Comparison of ENCODE assay signal across 8 cellular contexts in genomic region chr17:34637548-34638525, GRCh38. TPM values are rescaled to one million over a fixed set of nuclear protein-coding genes. Genes with fewer than 3 reads are reported as not detected.
DNase-seq lines count a peak whose midpoint lies in the region; ATAC-seq and TF ChIP-seq lines count a peak whose summit lies in the region.

No MANE protein-coding gene starts in this region.

- DNase-seq in COLO668 (lab: John Stamatoyannopoulos, UW; ENCODE audit: unreplicated experiment) (peak; percentile 45), HFF-Myc (ENCODE audit: extremely low read depth, low read depth) (peak; percentile 27), NOMO-1 (lab: John Stamatoyannopoulos, UW; ENCODE audit: unreplicated experiment in 2 of 2) (peak; percentile 80 to 88), epithelial cell of proximal tubule (ENCODE audit: low read depth) (no peak), naive B cell (peak; percentile 56), NCI-H2107 (lab: John Stamatoyannopoulos, UW) (no peak)
- DNase-seq in activated CD8-positive, alpha-beta memory T cell treated with anti-CD3 and anti-CD28 coated beads, Interleukin-2, amount 50 U/mL, for 48 hours: peak; percentile 90
- peak; percentile 51 to 67 for DNase-seq in stimulated activated CD8-positive, alpha-beta memory T cell treated with anti-CD3 and anti-CD28 coated beads, Interleukin-7, amount 100 ng/mL, for 1 hour (ENCODE audit: low read depth in 2 of 2)

- H3K4me3 Mint-ChIP-seq in naive B cell: peak overlapping the region; percentile 75 to 88 (median 80)

- no peaks in the 10 kb centered on the region for H3K4me1 Mint-ChIP-seq in naive B cell

- peaks cover 33 to 86% (median 72%) of the 10 kb centered on the region in 3 donors for H3K27me3 Mint-ChIP-seq in naive B cell

- TF ChIP-seq CTCF in HFF-Myc (IDR thresholded peaks at IDR 0.05; ENCODE audit: low read depth, low read length, missing control alignments) (peak; percentile 84), epithelial cell of proximal tubule (conservative IDR thresholded peaks at IDR 0.05; ENCODE audit: low read depth, low read length) (peak; percentile 80)

- no peak overlapping the region for H3K4me3 ChIP-seq in HFF-Myc (replicated peaks; ENCODE audit: low read depth, low read length)
- no peak overlapping the region for H3K4me3 ChIP-seq in epithelial cell of proximal tubule (ENCODE audit: low read depth, low read length)

- H3K9me3 Mint-ChIP-seq in naive B cell: no peaks in the 10 kb centered on the region

- no peaks in the 10 kb centered on the region for H3K36me3 Mint-ChIP-seq in naive B cell

- H3K27ac Mint-ChIP-seq in naive B cell: no peak overlapping the region

- ATAC-seq in naive B cell (ENCODE audit: low read depth in 2 of 2): peak; percentile 87 to 93

RNA-seq across cellular contexts. Expression of gene TMEM132E, which starts 58.5 kb away (rescaled TPM):
- total RNA-seq in epithelial cell of proximal tubule: not detected in 2 replicates
- under 1 TPM in 1 of 6 donors, not detected in 5; 0.05 TPM for polyA plus RNA-seq in naive B cell (ENCODE audit: low read depth in 6 of 6)

Comparison
In these comparisons a context has a peak if more than half of its experiments do, and no peak if none do; other contexts are left out.
1. DNase-seq: peak in COLO668 (single experiment), HFF-Myc (single experiment), NOMO-1 (2 of 2), activated CD8-positive, alpha-beta memory T cell treated with anti-CD3 and anti-CD28 coated beads, Interleukin-2, amount 50 U/mL, for 48 hours (single experiment), naive B cell (single experiment) and stimulated activated CD8-positive, alpha-beta memory T cell treated with anti-CD3 and anti-CD28 coated beads, Interleukin-7, amount 100 ng/mL, for 1 hour (2 of 2); none in epithelial cell of proximal tubule (single experiment) and NCI-H2107 (single experiment).